Comparison of ENCODE assay signal across 8 cellular contexts in the genomic region with DNA sequence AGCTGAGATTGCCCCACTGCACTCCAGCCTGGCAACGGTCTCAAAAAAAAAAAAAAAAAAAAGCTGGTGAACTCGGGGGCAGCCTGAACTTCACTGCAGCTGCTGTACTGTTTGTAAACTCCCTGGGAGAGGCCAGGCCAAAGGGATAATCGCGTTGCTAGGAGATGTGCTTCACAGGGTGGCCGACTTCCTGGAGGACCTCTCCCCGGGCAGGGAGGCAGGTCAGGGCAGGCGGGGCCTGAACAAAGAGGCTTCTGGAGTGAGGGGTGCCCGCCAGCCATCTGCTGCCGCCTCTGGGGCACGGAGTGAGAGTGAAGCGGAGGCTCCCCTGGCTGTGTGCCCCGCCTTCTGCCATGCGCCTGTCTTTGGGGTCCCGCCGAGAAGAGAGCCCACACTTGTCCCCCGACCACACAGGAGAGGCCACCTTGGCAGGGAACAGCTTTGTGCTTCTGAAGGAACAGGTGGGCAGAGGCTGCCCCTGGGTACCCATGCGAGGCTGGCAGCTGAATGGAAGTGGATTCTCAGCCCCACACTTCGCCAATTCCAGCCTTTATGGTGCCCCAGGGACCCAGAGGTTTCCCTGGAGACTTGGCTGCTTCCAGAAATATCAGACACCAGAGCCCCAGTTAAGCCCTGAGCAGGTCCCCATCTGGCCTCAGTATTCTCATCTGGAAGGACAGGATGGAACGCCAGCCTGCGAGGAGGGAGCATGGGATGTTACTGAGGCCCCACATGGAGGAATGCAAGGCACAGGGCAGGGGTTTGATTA. TPM values are rescaled to one million over a fixed set of nuclear protein-coding genes. Genes with fewer than 3 reads are reported as not detected.
DNase-seq lines count a peak whose midpoint lies in the region; ATAC-seq and TF ChIP-seq lines count a peak whose summit lies in the region.

No MANE protein-coding gene starts in this region.

- no peaks in the 10 kb centered on the region for H3K27me3 ChIP-seq in esophagus (ENCODE audit: control insufficient read depth in 1 of 2, insufficient read depth in 2 of 2, low read length in 2 of 2)

- H3K4me1 Mint-ChIP-seq in osteocyte (ENCODE audit: unreplicated experiment), result peaks cover 51% of the 10 kb centered on the region
- H3K4me1 Mint-ChIP-seq in activated CD4-positive, alpha-beta memory T cell treated with anti-CD3 and anti-CD28 coated beads, Interleukin-2, amount 10 ng/mL, durations not matched to agents 7 days and 5 days, result no peaks in the 10 kb centered on the region

- POLR2A ChIA-PET in activated CD4-positive, alpha-beta memory T cell treated with anti-CD3 and anti-CD28 coated beads, Interleukin-2, amount 10 ng/mL, durations not matched to agents 7 days and 5 days (lab: Charles Lee), result no interaction called here

- 39 to 47% methylated on average over 20 of the region's 20 CpGs for WGBS in esophagus, 2 donors

- H3K27ac ChIP-seq in esophagus (ENCODE audit: low read depth in 2 of 2, low read length in 1 of 2), result peak overlapping the region; percentile 45 to 61

- peak overlapping the region; percentile 49 for H3K27ac Mint-ChIP-seq in osteocyte (ENCODE audit: unreplicated experiment)
- H3K27ac Mint-ChIP-seq in activated CD4-positive, alpha-beta memory T cell treated with anti-CD3 and anti-CD28 coated beads, Interleukin-2, amount 10 ng/mL, durations not matched to agents 7 days and 5 days, result no peak overlapping the region

- peaks cover 6 to 27% of the 10 kb centered on the region in 2 donors for H3K36me3 ChIP-seq in esophagus (ENCODE audit: control insufficient read depth in 2 of 2, insufficient read depth in 2 of 2, low read length in 1 of 2)

- H3K9me3 ChIP-seq in esophagus (ENCODE audit: control insufficient read depth in 2 of 2, insufficient read depth in 1 of 2, low read depth in 1 of 2, low read length in 1 of 2), result no peaks in the 10 kb centered on the region

- H3K4me1 ChIP-seq in esophagus (ENCODE audit: control insufficient read depth in 2 of 2, insufficient read depth in 2 of 2, low read length in 1 of 2), result peaks cover 12 to 24% of the 10 kb centered on the region in 2 donors

- no peak for ATAC-seq in GM21737 (IDR thresholded peaks at IDR 0.05; ENCODE audit: unreplicated experiment)

- H3K27me3 Mint-ChIP-seq in osteocyte (ENCODE audit: unreplicated experiment), result no peaks in the 10 kb centered on the region
- H3K27me3 Mint-ChIP-seq in activated CD4-positive, alpha-beta memory T cell treated with anti-CD3 and anti-CD28 coated beads, Interleukin-2, amount 10 ng/mL, durations not matched to agents 7 days and 5 days, result no peaks in the 10 kb centered on the region

- H3K9me3 Mint-ChIP-seq in osteocyte (ENCODE audit: unreplicated experiment), result no peaks in the 10 kb centered on the region
- H3K9me3 Mint-ChIP-seq in activated CD4-positive, alpha-beta memory T cell treated with anti-CD3 and anti-CD28 coated beads, Interleukin-2, amount 10 ng/mL, durations not matched to agents 7 days and 5 days, result no peaks in the 10 kb centered on the region

- CTCF ChIA-PET in activated CD4-positive, alpha-beta memory T cell treated with anti-CD3 and anti-CD28 coated beads, Interleukin-2, amount 10 ng/mL, durations not matched to agents 7 days and 5 days (lab: Charles Lee), result interaction anchor here (0.7 to 1.8 kb wide), 2 partner anchors 13 to 129 kb away, joined by 3 to 6 read pairs; no protein-coding TSS in a partner anchor

- no peak overlapping the region for H3K4me3 ChIP-seq in esophagus (ENCODE audit: low read depth in 1 of 2, low read length in 2 of 2)

- H3K4me3 Mint-ChIP-seq in osteocyte (ENCODE audit: unreplicated experiment), result no peak overlapping the region
- H3K4me3 Mint-ChIP-seq in activated CD4-positive, alpha-beta memory T cell treated with anti-CD3 and anti-CD28 coated beads, Interleukin-2, amount 10 ng/mL, durations not matched to agents 7 days and 5 days, result no peak overlapping the region

- H3K36me3 Mint-ChIP-seq in osteocyte (ENCODE audit: unreplicated experiment), result peaks cover 14% of the 10 kb centered on the region
- peaks cover 4% of the 10 kb centered on the region for H3K36me3 Mint-ChIP-seq in activated CD4-positive, alpha-beta memory T cell treated with anti-CD3 and anti-CD28 coated beads, Interleukin-2, amount 10 ng/mL, durations not matched to agents 7 days and 5 days (ENCODE audit: low read depth)

- DNase-seq in DMS153 (lab: John Stamatoyannopoulos, UW) (peak; percentile 98), NCI-H510A (lab: John Stamatoyannopoulos, UW) (peak; percentile 88), osteocyte (ENCODE audit: extremely low spot score, unreplicated experiment) (no peak), GF-D8 (lab: John Stamatoyannopoulos, UW) (no peak)
- no peak for DNase-seq in activated CD4-positive, alpha-beta memory T cell treated with anti-CD3 and anti-CD28 coated beads, Interleukin-2, amount 10 ng/mL, durations not matched to agents 7 days and 5 days
- no peak for DNase-seq in stimulated activated CD4-positive, alpha-beta T cell treated with anti-CD3 and anti-CD28 coated beads, Interleukin-12 subunit alpha, Interleukin-12 subunit beta, amount 100 ng/mL, for 4 hours

- TF ChIP-seq CTCF in osteocyte (IDR thresholded peaks at IDR 0.05), result no peak

RNA-seq across cellular contexts. Expression of a gene that starts 29.6 kb away (rescaled TPM):
- polyA plus RNA-seq in esophagus, result 10 to 100 TPM; 10.8 to 14.4 TPM
- total RNA-seq in osteocyte, result 88.0 and 90.5 TPM in 2 replicates
- total RNA-seq in activated CD4-positive, alpha-beta memory T cell treated with anti-CD3 and anti-CD28 coated beads, Interleukin-2, amount 10 ng/mL, durations not matched to agents 7 days and 5 days, result 10 to 100 TPM; 45.9 to 49.3 TPM

RNA-seq across cellular contexts. Expression of a gene that starts 41.4 kb away (rescaled TPM):
- 10 to 100 TPM; 34.7 to 99.6 TPM for polyA plus RNA-seq in esophagus
- total RNA-seq in osteocyte, result 9.9 and 17.0 TPM in 2 replicates
- total RNA-seq in activated CD4-positive, alpha-beta memory T cell treated with anti-CD3 and anti-CD28 coated beads, Interleukin-2, amount 10 ng/mL, durations not matched to agents 7 days and 5 days, result 10 to 100 TPM; 15.3 to 16.4 TPM

Comparison
In these comparisons a context has a peak if more than half of its experiments do, and no peak if none do; other contexts are left out.
1. DNase-seq: peak in DMS153 (single experiment) and NCI-H510A (single experiment); none in osteocyte (single experiment), activated CD4-positive, alpha-beta memory T cell treated with anti-CD3 and anti-CD28 coated beads, Interleukin-2, amount 10 ng/mL, durations not matched to agents 7 days and 5 days (single experiment), stimulated activated CD4-positive, alpha-beta T cell treated with anti-CD3 and anti-CD28 coated beads, Interleukin-12 subunit alpha, Interleukin-12 subunit beta, amount 100 ng/mL, for 4 hours (single experiment) and GF-D8 (single experiment).